In genomic region chr20:41028359-41029149, GRCh38 we compare ENCODE assay signal across 1 cellular context.
TF ChIP-seq lines count a peak whose summit lies in the region.

TOP1 (plus strand) TSS chr20:41028822; CDS start chr20:41029068, 246 bp downstream.

TF ChIP-seq in HepG2, 621 proteins besides CTCF, POLR2A, EP300 and RAD21 (continued from another document and continues in another):
- peak; percentile 97 for TF ChIP-seq SIN3A (IDR thresholded peaks at IDR 0.05; ENCODE audit: borderline replicate concordance, low read depth, low read length)
- no peak for TF ChIP-seq ZNF512B (CRISPR knock-in tag; IDR thresholded peaks at IDR 0.05; ENCODE audit: borderline replicate concordance)
- peak; percentile 90 for TF ChIP-seq GABPB1 (CRISPR knock-in tag; IDR thresholded peaks at IDR 0.05)
- peak; percentile 72; the same call in 1 of the 2 replicates for TF ChIP-seq ZNF317 (CRISPR knock-in tag; IDR thresholded peaks at IDR 0.05)
- 0 out of 2 replicates have a peak, but pooled peaks have one; percentile 33 for TF ChIP-seq ZNF24 (IDR thresholded peaks at IDR 0.05)
- peak; percentile 69; the same call in 1 of the 2 replicates for TF ChIP-seq ZNF510 (CRISPR knock-in tag; IDR thresholded peaks at IDR 0.05; ENCODE audit: low read depth)
- TF ChIP-seq ZSCAN30 (CRISPR knock-in tag; IDR thresholded peaks at IDR 0.05) = no peak
- TF ChIP-seq MAFK (conservative IDR thresholded peaks at IDR 0.05 in 1 of 2, IDR thresholded peaks at IDR 0.05 in 1 of 2; ENCODE audit: low read length in 2 of 2) = no peak
- TF ChIP-seq STAG1 (CRISPR knock-in tag; IDR thresholded peaks at IDR 0.05) = no peak
- TF ChIP-seq ZNF737 (CRISPR knock-in tag; IDR thresholded peaks at IDR 0.05; ENCODE audit: borderline replicate concordance) = no peak
- peak; percentile 84; the same call in 1 of the 2 replicates for TF ChIP-seq ZNF343 (CRISPR knock-in tag; IDR thresholded peaks at IDR 0.05)
- 0 out of 2 replicates have a peak, but pooled peaks have one; percentile 47 for TF ChIP-seq ATAD3A (CRISPR knock-in tag; IDR thresholded peaks at IDR 0.05)
- TF ChIP-seq ZFP62 (CRISPR knock-in tag; IDR thresholded peaks at IDR 0.05) = peak; percentile 95; the same call in 1 of the 2 replicates
- no peak for TF ChIP-seq SCMH1 (CRISPR knock-in tag; IDR thresholded peaks at IDR 0.05; ENCODE audit: borderline replicate concordance)
- 0 out of 2 replicates have a peak, but pooled peaks have one; percentile 8 for TF ChIP-seq ZNF143 (CRISPR knock-in tag; IDR thresholded peaks at IDR 0.05)
- TF ChIP-seq ZBTB39 (CRISPR knock-in tag; IDR thresholded peaks at IDR 0.05) = peak; percentile 41; the same call in 1 of the 2 replicates
- peak; percentile 73 for TF ChIP-seq PHF20 (CRISPR knock-in tag; IDR thresholded peaks at IDR 0.05)
- TF ChIP-seq ZNF160 (CRISPR knock-in tag; IDR thresholded peaks at IDR 0.05) = no peak; the same call in 1 of the 2 replicates
- TF ChIP-seq DPF2 (CRISPR knock-in tag; IDR thresholded peaks at IDR 0.05; ENCODE audit: borderline replicate concordance, low read depth) = no peak
- no peak for TF ChIP-seq SOX6 (IDR thresholded peaks at IDR 0.05)
- peak; percentile 78 for TF ChIP-seq SOX6 (CRISPR knock-in tag; IDR thresholded peaks at IDR 0.05)
- peak; percentile 60; the same call in 1 of the 2 replicates for TF ChIP-seq ZNF710 (CRISPR knock-in tag; IDR thresholded peaks at IDR 0.05; ENCODE audit: borderline replicate concordance)
- TF ChIP-seq MYNN (CRISPR knock-in tag; IDR thresholded peaks at IDR 0.05; ENCODE audit: low read depth) = 0 out of 2 replicates have a peak, but pooled peaks have one; percentile 12
- 0 out of 2 replicates have a peak, but pooled peaks have one; percentile 55 for TF ChIP-seq LRRFIP1 (CRISPR knock-in tag; conservative IDR thresholded peaks at IDR 0.05)
- peak; percentile 48; the same call in 1 of the 2 replicates for TF ChIP-seq ZNF7 (CRISPR knock-in tag; IDR thresholded peaks at IDR 0.05)
- peak; percentile 91 for TF ChIP-seq ZMAT3 (CRISPR knock-in tag; conservative IDR thresholded peaks at IDR 0.05)
- no peak for TF ChIP-seq PCBP2 (optimal IDR thresholded peaks at IDR 0.05; ENCODE audit: low read depth, low read length, poor library complexity, severe bottlenecking)
- TF ChIP-seq ZNF615 (CRISPR knock-in tag; IDR thresholded peaks at IDR 0.05; ENCODE audit: borderline replicate concordance) = no peak
- TF ChIP-seq ZBTB1 (CRISPR knock-in tag; IDR thresholded peaks at IDR 0.05; ENCODE audit: borderline replicate concordance) = peak; percentile 78; the same call in 1 of the 2 replicates
- peak; percentile 53; the same call in 1 of the 2 replicates for TF ChIP-seq SOX5 (CRISPR knock-in tag; IDR thresholded peaks at IDR 0.05; ENCODE audit: borderline replicate concordance)
- peak; percentile 99 for TF ChIP-seq ZNF790 (CRISPR knock-in tag; IDR thresholded peaks at IDR 0.05; ENCODE audit: borderline replicate concordance)
- no peak for TF ChIP-seq ZNF432 (CRISPR knock-in tag; IDR thresholded peaks at IDR 0.05; ENCODE audit: borderline replicate concordance)
- TF ChIP-seq XRCC5 (optimal IDR thresholded peaks at IDR 0.05; ENCODE audit: low read length) = peak; percentile 78
- TF ChIP-seq PAXIP1 (CRISPR knock-in tag; conservative IDR thresholded peaks at IDR 0.05) = no peak; the same call in 1 of the 2 replicates
- peak; percentile 70; the same call in 1 of the 2 replicates for TF ChIP-seq SMAD1 (CRISPR knock-in tag; IDR thresholded peaks at IDR 0.05; ENCODE audit: borderline replicate concordance, low read depth)
- peak; percentile 41 for TF ChIP-seq ETV6 (CRISPR knock-in tag; conservative IDR thresholded peaks at IDR 0.05)
- 0 out of 2 replicates have a peak, but pooled peaks have one; percentile 57 for TF ChIP-seq RCOR2 (CRISPR knock-in tag; IDR thresholded peaks at IDR 0.05)
- TF ChIP-seq ZNF704 (CRISPR knock-in tag; IDR thresholded peaks at IDR 0.05; ENCODE audit: borderline replicate concordance) = peak; percentile 86; the same call in 1 of the 2 replicates
- TF ChIP-seq PRPF4 (IDR thresholded peaks at IDR 0.05; ENCODE audit: low read depth, low read length, poor library complexity, severe bottlenecking) = no peak
- TF ChIP-seq HMG20A (CRISPR knock-in tag; IDR thresholded peaks at IDR 0.05; ENCODE audit: borderline replicate concordance) = no peak; the same call in 1 of the 2 replicates
- TF ChIP-seq RXRA (CRISPR knock-in tag; IDR thresholded peaks at IDR 0.05) = peak; percentile 52; the same call in 1 of the 2 replicates
- peak; percentile 73; the same call in 1 of the 2 replicates for TF ChIP-seq SATB2 (CRISPR knock-in tag; IDR thresholded peaks at IDR 0.05)
- TF ChIP-seq ZBTB42 (CRISPR knock-in tag; IDR thresholded peaks at IDR 0.05) = 0 out of 2 replicates have a peak, but pooled peaks have one; percentile 52
- no peak; the same call in 1 of the 2 replicates for TF ChIP-seq RBAK (CRISPR knock-in tag; IDR thresholded peaks at IDR 0.05)
- TF ChIP-seq E2F5 (CRISPR knock-in tag; conservative IDR thresholded peaks at IDR 0.05) = peak; percentile 96
- TF ChIP-seq NCOA2 (CRISPR knock-in tag; IDR thresholded peaks at IDR 0.05) = peak; percentile 40
- TF ChIP-seq U2AF2 (IDR thresholded peaks at IDR 0.05; ENCODE audit: low read depth, low read length) = no peak
- TF ChIP-seq CSRNP2 (CRISPR knock-in tag; conservative IDR thresholded peaks at IDR 0.05; ENCODE audit: low read depth) = no peak
